In the genomic region with DNA sequence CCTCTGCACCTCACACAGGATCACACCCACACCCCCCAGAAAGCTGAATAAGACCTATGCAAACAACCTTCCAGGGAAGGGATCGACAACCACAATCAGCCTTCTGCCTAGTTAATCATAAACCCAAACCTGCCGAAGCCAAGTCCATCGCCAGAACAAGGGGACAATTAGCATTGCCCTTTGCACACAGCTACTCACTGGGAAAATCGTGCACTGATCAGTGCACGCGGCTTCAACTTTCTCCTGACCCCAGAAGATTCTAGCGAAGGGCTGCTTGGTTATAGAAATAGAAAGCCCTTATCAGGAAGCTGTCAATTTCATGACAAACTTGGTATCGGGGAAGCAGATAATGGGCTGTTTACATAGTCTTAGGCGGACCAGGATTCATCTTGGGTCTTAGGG, we compare ENCODE assay signal across 1 cellular context.
A peak's percentile ranks its signal among the peaks of the same experiment; 100 is the strongest.
TF ChIP-seq lines count a peak whose summit lies in the region.

No MANE protein-coding gene starts in this region.

TF ChIP-seq in HepG2, 621 proteins besides CTCF, POLR2A, EP300 and RAD21 (continued from another document and continues in another):
- TF ChIP-seq, protein P1, sequence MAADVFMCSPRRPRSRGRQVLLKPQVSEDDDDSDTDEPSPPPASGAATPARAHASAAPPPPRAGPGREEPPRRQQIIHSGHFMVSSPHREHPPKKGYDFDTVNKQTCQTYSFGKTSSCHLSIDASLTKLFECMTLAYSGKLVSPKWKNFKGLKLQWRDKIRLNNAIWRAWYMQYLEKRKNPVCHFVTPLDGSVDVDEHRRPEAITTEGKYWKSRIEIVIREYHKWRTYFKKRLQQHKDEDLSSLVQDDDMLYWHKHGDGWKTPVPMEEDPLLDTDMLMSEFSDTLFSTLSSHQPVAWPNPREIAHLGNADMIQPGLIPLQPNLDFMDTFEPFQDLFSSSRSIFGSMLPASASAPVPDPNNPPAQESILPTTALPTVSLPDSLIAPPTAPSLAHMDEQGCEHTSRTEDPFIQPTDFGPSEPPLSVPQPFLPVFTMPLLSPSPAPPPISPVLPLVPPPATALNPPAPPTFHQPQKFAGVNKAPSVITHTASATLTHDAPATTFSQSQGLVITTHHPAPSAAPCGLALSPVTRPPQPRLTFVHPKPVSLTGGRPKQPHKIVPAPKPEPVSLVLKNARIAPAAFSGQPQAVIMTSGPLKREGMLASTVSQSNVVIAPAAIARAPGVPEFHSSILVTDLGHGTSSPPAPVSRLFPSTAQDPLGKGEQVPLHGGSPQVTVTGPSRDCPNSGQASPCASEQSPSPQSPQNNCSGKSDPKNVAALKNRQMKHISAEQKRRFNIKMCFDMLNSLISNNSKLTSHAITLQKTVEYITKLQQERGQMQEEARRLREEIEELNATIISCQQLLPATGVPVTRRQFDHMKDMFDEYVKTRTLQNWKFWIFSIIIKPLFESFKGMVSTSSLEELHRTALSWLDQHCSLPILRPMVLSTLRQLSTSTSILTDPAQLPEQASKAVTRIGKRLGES (CRISPR knock-in tag; IDR thresholded peaks at IDR 0.05; ENCODE audit: borderline replicate concordance), result no peak
- TF ChIP-seq ZNF558 (CRISPR knock-in tag; IDR thresholded peaks at IDR 0.05; ENCODE audit: borderline replicate concordance), result no peak
- TF ChIP-seq KAT2B (IDR thresholded peaks at IDR 0.05; ENCODE audit: borderline replicate concordance, low read depth, low read length), result no peak
- no peak for TF ChIP-seq ZNF343 (CRISPR knock-in tag; IDR thresholded peaks at IDR 0.05)
- no peak for TF ChIP-seq YEATS2 (CRISPR knock-in tag; IDR thresholded peaks at IDR 0.05; ENCODE audit: borderline replicate concordance)
- TF ChIP-seq, protein P2, sequence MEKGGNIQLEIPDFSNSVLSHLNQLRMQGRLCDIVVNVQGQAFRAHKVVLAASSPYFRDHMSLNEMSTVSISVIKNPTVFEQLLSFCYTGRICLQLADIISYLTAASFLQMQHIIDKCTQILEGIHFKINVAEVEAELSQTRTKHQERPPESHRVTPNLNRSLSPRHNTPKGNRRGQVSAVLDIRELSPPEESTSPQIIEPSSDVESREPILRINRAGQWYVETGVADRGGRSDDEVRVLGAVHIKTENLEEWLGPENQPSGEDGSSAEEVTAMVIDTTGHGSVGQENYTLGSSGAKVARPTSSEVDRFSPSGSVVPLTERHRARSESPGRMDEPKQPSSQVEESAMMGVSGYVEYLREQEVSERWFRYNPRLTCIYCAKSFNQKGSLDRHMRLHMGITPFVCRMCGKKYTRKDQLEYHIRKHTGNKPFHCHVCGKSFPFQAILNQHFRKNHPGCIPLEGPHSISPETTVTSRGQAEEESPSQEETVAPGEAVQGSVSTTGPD (CRISPR knock-in tag; IDR thresholded peaks at IDR 0.05), result no peak
- no peak for TF ChIP-seq ZNF432 (CRISPR knock-in tag; IDR thresholded peaks at IDR 0.05; ENCODE audit: borderline replicate concordance)
- TF ChIP-seq SMARCC2 (IDR thresholded peaks at IDR 0.05), result no peak
- TF ChIP-seq PPARG (CRISPR knock-in tag; conservative IDR thresholded peaks at IDR 0.05), result peak; percentile 80
- TF ChIP-seq, protein P3, sequence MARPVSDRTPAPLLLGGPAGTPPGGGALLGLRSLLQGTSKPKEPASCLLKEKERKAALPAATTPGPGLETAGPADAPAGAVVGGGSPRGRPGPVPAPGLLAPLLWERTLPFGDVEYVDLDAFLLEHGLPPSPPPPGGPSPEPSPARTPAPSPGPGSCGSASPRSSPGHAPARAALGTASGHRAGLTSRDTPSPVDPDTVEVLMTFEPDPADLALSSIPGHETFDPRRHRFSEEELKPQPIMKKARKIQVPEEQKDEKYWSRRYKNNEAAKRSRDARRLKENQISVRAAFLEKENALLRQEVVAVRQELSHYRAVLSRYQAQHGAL (CRISPR knock-in tag; IDR thresholded peaks at IDR 0.05; ENCODE audit: not compliant biosample characterization), result no peak
- TF ChIP-seq KDM3A (CRISPR knock-in tag; IDR thresholded peaks at IDR 0.05; ENCODE audit: low read depth), result no peak
- TF ChIP-seq ZNF234 (CRISPR knock-in tag; conservative IDR thresholded peaks at IDR 0.05), result no peak
- TF ChIP-seq CCAR2 (optimal IDR thresholded peaks at IDR 0.05; ENCODE audit: low read depth, low read length), result no peak
- no peak for TF ChIP-seq HOXA7 (CRISPR knock-in tag; IDR thresholded peaks at IDR 0.05)
- no peak for TF ChIP-seq AGO2 (optimal IDR thresholded peaks at IDR 0.05; ENCODE audit: low read depth, low read length)
- no peak for TF ChIP-seq MED8 (CRISPR knock-in tag; IDR thresholded peaks at IDR 0.05; ENCODE audit: insufficient replicate concordance)
- TF ChIP-seq POLR2AphosphoS2 (IDR thresholded peaks at IDR 0.05; ENCODE audit: low read depth, low read length), result no peak
- TF ChIP-seq, protein P4, sequence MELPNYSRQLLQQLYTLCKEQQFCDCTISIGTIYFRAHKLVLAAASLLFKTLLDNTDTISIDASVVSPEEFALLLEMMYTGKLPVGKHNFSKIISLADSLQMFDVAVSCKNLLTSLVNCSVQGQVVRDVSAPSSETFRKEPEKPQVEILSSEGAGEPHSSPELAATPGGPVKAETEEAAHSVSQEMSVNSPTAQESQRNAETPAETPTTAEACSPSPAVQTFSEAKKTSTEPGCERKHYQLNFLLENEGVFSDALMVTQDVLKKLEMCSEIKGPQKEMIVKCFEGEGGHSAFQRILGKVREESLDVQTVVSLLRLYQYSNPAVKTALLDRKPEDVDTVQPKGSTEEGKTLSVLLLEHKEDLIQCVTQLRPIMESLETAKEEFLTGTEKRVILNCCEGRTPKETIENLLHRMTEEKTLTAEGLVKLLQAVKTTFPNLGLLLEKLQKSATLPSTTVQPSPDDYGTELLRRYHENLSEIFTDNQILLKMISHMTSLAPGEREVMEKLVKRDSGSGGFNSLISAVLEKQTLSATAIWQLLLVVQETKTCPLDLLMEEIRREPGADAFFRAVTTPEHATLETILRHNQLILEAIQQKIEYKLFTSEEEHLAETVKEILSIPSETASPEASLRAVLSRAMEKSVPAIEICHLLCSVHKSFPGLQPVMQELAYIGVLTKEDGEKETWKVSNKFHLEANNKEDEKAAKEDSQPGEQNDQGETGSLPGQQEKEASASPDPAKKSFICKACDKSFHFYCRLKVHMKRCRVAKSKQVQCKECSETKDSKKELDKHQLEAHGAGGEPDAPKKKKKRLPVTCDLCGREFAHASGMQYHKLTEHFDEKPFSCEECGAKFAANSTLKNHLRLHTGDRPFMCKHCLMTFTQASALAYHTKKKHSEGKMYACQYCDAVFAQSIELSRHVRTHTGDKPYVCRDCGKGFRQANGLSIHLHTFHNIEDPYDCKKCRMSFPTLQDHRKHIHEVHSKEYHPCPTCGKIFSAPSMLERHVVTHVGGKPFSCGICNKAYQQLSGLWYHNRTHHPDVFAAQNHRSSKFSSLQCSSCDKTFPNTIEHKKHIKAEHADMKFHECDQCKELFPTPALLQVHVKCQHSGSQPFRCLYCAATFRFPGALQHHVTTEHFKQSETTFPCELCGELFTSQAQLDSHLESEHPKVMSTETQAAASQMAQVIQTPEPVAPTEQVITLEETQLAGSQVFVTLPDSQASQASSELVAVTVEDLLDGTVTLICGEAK (IDR thresholded peaks at IDR 0.05), result no peak
- TF ChIP-seq, protein P4 (CRISPR knock-in tag; IDR thresholded peaks at IDR 0.05), result no peak
- no peak for TF ChIP-seq ARNT2 (CRISPR knock-in tag; IDR thresholded peaks at IDR 0.05; ENCODE audit: low read depth)
- peak; percentile 70 for TF ChIP-seq DMAP1 (CRISPR knock-in tag; IDR thresholded peaks at IDR 0.05)
- no peak for TF ChIP-seq GATAD1 (CRISPR knock-in tag; IDR thresholded peaks at IDR 0.05)
- TF ChIP-seq, protein P5, sequence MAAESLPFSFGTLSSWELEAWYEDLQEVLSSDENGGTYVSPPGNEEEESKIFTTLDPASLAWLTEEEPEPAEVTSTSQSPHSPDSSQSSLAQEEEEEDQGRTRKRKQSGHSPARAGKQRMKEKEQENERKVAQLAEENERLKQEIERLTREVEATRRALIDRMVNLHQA (CRISPR knock-in tag; IDR thresholded peaks at IDR 0.05), result no peak
- TF ChIP-seq, protein P6, sequence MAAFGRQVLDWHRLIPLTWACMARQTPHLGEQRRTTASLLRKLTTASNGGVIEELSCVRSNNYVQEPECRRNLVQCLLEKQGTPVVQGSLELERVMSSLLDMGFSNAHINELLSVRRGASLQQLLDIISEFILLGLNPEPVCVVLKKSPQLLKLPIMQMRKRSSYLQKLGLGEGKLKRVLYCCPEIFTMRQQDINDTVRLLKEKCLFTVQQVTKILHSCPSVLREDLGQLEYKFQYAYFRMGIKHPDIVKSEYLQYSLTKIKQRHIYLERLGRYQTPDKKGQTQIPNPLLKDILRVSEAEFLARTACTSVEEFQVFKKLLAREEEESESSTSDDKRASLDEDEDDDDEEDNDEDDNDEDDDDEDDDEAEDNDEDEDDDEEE (CRISPR knock-in tag; IDR thresholded peaks at IDR 0.05), result no peak
- TF ChIP-seq HOXA3 (CRISPR knock-in tag; IDR thresholded peaks at IDR 0.05), result peak; percentile 70; the same call in 1 of the 2 replicates
- TF ChIP-seq HNF4A (CRISPR knock-in tag; IDR thresholded peaks at IDR 0.05), result peak; percentile 91
- TF ChIP-seq MAFK (conservative IDR thresholded peaks at IDR 0.05 in 1 of 2, IDR thresholded peaks at IDR 0.05 in 1 of 2; ENCODE audit: low read length in 2 of 2), result peak in 1 of 2 experiments; percentile 35; a peak in 1 of 4 replicates
- TF ChIP-seq ZNF335 (CRISPR knock-in tag; IDR thresholded peaks at IDR 0.05), result no peak
- TF ChIP-seq, protein P7, sequence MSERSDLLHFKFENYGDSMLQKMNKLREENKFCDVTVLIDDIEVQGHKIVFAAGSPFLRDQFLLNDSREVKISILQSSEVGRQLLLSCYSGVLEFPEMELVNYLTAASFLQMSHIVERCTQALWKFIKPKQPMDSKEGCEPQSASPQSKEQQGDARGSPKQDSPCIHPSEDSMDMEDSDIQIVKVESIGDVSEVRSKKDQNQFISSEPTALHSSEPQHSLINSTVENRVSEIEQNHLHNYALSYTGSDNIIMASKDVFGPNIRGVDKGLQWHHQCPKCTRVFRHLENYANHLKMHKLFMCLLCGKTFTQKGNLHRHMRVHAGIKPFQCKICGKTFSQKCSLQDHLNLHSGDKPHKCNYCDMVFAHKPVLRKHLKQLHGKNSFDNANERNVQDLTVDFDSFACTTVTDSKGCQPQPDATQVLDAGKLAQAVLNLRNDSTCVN (CRISPR knock-in tag; IDR thresholded peaks at IDR 0.05; ENCODE audit: borderline replicate concordance), result no peak
- no peak for TF ChIP-seq ZBTB21 (CRISPR knock-in tag; IDR thresholded peaks at IDR 0.05)
- TF ChIP-seq TAF15 (IDR thresholded peaks at IDR 0.05; ENCODE audit: low read depth, low read length, poor library complexity, severe bottlenecking), result no peak
- no peak for TF ChIP-seq MTA1 (CRISPR knock-in tag; IDR thresholded peaks at IDR 0.05; ENCODE audit: borderline replicate concordance)
- no peak for TF ChIP-seq RFXANK (CRISPR knock-in tag; IDR thresholded peaks at IDR 0.05)
- TF ChIP-seq HNRNPK (IDR thresholded peaks at IDR 0.05; ENCODE audit: low read depth, low read length, poor library complexity, severe bottlenecking), result no peak
- TF ChIP-seq, protein P8, sequence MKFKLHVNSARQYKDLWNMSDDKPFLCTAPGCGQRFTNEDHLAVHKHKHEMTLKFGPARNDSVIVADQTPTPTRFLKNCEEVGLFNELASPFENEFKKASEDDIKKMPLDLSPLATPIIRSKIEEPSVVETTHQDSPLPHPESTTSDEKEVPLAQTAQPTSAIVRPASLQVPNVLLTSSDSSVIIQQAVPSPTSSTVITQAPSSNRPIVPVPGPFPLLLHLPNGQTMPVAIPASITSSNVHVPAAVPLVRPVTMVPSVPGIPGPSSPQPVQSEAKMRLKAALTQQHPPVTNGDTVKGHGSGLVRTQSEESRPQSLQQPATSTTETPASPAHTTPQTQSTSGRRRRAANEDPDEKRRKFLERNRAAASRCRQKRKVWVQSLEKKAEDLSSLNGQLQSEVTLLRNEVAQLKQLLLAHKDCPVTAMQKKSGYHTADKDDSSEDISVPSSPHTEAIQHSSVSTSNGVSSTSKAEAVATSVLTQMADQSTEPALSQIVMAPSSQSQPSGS (CRISPR knock-in tag; IDR thresholded peaks at IDR 0.05), result no peak
- TF ChIP-seq TCF7 (IDR thresholded peaks at IDR 0.05; ENCODE audit: low read depth), result no peak; the same call in 1 of the 2 replicates
- TF ChIP-seq REPIN1 (CRISPR knock-in tag; IDR thresholded peaks at IDR 0.05; ENCODE audit: borderline replicate concordance, low read depth), result no peak
- no peak for TF ChIP-seq ZNF747 (CRISPR knock-in tag; IDR thresholded peaks at IDR 0.05; ENCODE audit: borderline replicate concordance)
- no peak for TF ChIP-seq SAFB2 (CRISPR knock-in tag; IDR thresholded peaks at IDR 0.05; ENCODE audit: borderline replicate concordance, low read depth)
- TF ChIP-seq ZNF383 (CRISPR knock-in tag; IDR thresholded peaks at IDR 0.05; ENCODE audit: borderline replicate concordance), result no peak
- TF ChIP-seq ZNF160 (CRISPR knock-in tag; IDR thresholded peaks at IDR 0.05), result no peak
- no peak for TF ChIP-seq ZNF879 (CRISPR knock-in tag; IDR thresholded peaks at IDR 0.05)
- no peak for TF ChIP-seq HES4 (CRISPR knock-in tag; IDR thresholded peaks at IDR 0.05; ENCODE audit: borderline replicate concordance)
- TF ChIP-seq, protein P9, sequence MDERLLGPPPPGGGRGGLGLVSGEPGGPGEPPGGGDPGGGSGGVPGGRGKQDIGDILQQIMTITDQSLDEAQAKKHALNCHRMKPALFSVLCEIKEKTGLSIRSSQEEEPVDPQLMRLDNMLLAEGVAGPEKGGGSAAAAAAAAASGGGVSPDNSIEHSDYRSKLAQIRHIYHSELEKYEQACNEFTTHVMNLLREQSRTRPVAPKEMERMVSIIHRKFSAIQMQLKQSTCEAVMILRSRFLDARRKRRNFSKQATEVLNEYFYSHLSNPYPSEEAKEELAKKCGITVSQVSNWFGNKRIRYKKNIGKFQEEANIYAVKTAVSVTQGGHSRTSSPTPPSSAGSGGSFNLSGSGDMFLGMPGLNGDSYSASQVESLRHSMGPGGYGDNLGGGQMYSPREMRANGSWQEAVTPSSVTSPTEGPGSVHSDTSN (CRISPR knock-in tag; IDR thresholded peaks at IDR 0.05), result no peak
